ENCODE assay signal across 1 cellular context in genomic region chrX:40100537-40101429, GRCh38.
TF ChIP-seq lines count a peak whose summit lies in the region.

No MANE protein-coding gene starts in this region.

TF ChIP-seq in HEK293, 187 proteins besides CTCF, POLR2A, EP300 and RAD21 (continued from another document and continues in another):
- TF ChIP-seq OVOL3 (tag by site-specific recombination; IDR thresholded peaks at IDR 0.05), result no peak
- no peak for TF ChIP-seq ZNF555 (tag by site-specific recombination; conservative IDR thresholded peaks at IDR 0.05)
- TF ChIP-seq KLF8 (tag by site-specific recombination; IDR thresholded peaks at IDR 0.05), result 0 out of 2 replicates have a peak, but pooled peaks have one; percentile 36
- peak; percentile 35 for TF ChIP-seq PRDM4 (tag by site-specific recombination; IDR thresholded peaks at IDR 0.05)
- TF ChIP-seq ZNF324 (tag by site-specific recombination; IDR thresholded peaks at IDR 0.05), result no peak
- TF ChIP-seq, protein P1, sequence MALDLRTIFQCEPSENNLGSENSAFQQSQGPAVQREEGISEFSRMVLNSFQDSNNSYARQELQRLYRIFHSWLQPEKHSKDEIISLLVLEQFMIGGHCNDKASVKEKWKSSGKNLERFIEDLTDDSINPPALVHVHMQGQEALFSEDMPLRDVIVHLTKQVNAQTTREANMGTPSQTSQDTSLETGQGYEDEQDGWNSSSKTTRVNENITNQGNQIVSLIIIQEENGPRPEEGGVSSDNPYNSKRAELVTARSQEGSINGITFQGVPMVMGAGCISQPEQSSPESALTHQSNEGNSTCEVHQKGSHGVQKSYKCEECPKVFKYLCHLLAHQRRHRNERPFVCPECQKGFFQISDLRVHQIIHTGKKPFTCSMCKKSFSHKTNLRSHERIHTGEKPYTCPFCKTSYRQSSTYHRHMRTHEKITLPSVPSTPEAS (tag by site-specific recombination; IDR thresholded peaks at IDR 0.05), result no peak
- TF ChIP-seq ZNF843 (tag by site-specific recombination; IDR thresholded peaks at IDR 0.05), result peak; percentile 41; the same call in 1 of the 2 replicates
- no peak for TF ChIP-seq ZNF610 (tag by site-specific recombination; IDR thresholded peaks at IDR 0.05; ENCODE audit: borderline replicate concordance)
- TF ChIP-seq ZNF132 (tag by site-specific recombination; IDR thresholded peaks at IDR 0.05; ENCODE audit: borderline replicate concordance), result no peak
- peak; percentile 70 for TF ChIP-seq ZNF335 (tag by site-specific recombination; conservative IDR thresholded peaks at IDR 0.05)
- no peak for TF ChIP-seq ZNF513 (tag by site-specific recombination; IDR thresholded peaks at IDR 0.05)
- TF ChIP-seq ZNF341 (tag by site-specific recombination; IDR thresholded peaks at IDR 0.05; ENCODE audit: low read depth), result peak; percentile 52
- TF ChIP-seq ZNF529 (tag by site-specific recombination; IDR thresholded peaks at IDR 0.05; ENCODE audit: insufficient replicate concordance), result no peak
- TF ChIP-seq ZNF362 (tag by site-specific recombination; IDR thresholded peaks at IDR 0.05), result peak; percentile 79
- TF ChIP-seq ZNF292 (tag by site-specific recombination; IDR thresholded peaks at IDR 0.05; ENCODE audit: borderline replicate concordance, low read depth), result no peak
- TF ChIP-seq TCF7L2 (IDR thresholded peaks at IDR 0.05; ENCODE audit: borderline replicate concordance, low read depth, low read length), result 0 out of 2 replicates have a peak, but pooled peaks have one; percentile 44
- TF ChIP-seq, protein P2, sequence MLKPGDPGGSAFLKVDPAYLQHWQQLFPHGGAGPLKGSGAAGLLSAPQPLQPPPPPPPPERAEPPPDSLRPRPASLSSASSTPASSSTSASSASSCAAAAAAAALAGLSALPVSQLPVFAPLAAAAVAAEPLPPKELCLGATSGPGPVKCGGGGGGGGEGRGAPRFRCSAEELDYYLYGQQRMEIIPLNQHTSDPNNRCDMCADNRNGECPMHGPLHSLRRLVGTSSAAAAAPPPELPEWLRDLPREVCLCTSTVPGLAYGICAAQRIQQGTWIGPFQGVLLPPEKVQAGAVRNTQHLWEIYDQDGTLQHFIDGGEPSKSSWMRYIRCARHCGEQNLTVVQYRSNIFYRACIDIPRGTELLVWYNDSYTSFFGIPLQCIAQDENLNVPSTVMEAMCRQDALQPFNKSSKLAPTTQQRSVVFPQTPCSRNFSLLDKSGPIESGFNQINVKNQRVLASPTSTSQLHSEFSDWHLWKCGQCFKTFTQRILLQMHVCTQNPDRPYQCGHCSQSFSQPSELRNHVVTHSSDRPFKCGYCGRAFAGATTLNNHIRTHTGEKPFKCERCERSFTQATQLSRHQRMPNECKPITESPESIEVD (tag by site-specific recombination; IDR thresholded peaks at IDR 0.05), result peak; percentile 84
- peak; percentile 67 for TF ChIP-seq ZBTB21 (tag by site-specific recombination; IDR thresholded peaks at IDR 0.05)
- TF ChIP-seq EGR2 (tag by site-specific recombination; IDR thresholded peaks at IDR 0.05; ENCODE audit: low read depth), result peak; percentile 77
- peak; percentile 60 for TF ChIP-seq ZXDB (tag by site-specific recombination; IDR thresholded peaks at IDR 0.05)
- TF ChIP-seq ZNF514 (tag by site-specific recombination; IDR thresholded peaks at IDR 0.05), result no peak
- TF ChIP-seq ZNF623 (tag by site-specific recombination; IDR thresholded peaks at IDR 0.05), result no peak
- no peak for TF ChIP-seq ZNF664 (tag by site-specific recombination; IDR thresholded peaks at IDR 0.05)
- TF ChIP-seq ZNF530 (tag by site-specific recombination; IDR thresholded peaks at IDR 0.05; ENCODE audit: low read depth), result no peak
- no peak for TF ChIP-seq ZNF488 (tag by site-specific recombination; IDR thresholded peaks at IDR 0.05)
- no peak for TF ChIP-seq ZNF18 (tag by site-specific recombination; IDR thresholded peaks at IDR 0.05)
- TF ChIP-seq ZBTB8A (tag by site-specific recombination; IDR thresholded peaks at IDR 0.05), result peak; percentile 73
- TF ChIP-seq, protein P3, sequence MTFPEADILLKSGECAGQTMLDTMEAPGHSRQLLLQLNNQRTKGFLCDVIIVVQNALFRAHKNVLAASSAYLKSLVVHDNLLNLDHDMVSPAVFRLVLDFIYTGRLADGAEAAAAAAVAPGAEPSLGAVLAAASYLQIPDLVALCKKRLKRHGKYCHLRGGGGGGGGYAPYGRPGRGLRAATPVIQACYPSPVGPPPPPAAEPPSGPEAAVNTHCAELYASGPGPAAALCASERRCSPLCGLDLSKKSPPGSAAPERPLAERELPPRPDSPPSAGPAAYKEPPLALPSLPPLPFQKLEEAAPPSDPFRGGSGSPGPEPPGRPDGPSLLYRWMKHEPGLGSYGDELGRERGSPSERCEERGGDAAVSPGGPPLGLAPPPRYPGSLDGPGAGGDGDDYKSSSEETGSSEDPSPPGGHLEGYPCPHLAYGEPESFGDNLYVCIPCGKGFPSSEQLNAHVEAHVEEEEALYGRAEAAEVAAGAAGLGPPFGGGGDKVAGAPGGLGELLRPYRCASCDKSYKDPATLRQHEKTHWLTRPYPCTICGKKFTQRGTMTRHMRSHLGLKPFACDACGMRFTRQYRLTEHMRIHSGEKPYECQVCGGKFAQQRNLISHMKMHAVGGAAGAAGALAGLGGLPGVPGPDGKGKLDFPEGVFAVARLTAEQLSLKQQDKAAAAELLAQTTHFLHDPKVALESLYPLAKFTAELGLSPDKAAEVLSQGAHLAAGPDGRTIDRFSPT (tag by site-specific recombination; IDR thresholded peaks at IDR 0.05), result peak; percentile 71
- TF ChIP-seq ZNF629 (tag by site-specific recombination; IDR thresholded peaks at IDR 0.05), result peak; percentile 89
- peak; percentile 58 for TF ChIP-seq GLIS2 (tag by site-specific recombination; IDR thresholded peaks at IDR 0.05)
- TF ChIP-seq PRDM10 (tag by site-specific recombination; IDR thresholded peaks at IDR 0.05), result peak; percentile 62
- no peak for TF ChIP-seq ZNF175 (tag by site-specific recombination; IDR thresholded peaks at IDR 0.05)
- TF ChIP-seq MYNN (tag by site-specific recombination; IDR thresholded peaks at IDR 0.05; ENCODE audit: borderline replicate concordance), result peak; percentile 60; the same call in 1 of the 2 replicates
- TF ChIP-seq ZSCAN5A (tag by site-specific recombination; IDR thresholded peaks at IDR 0.05), result no peak
- TF ChIP-seq, protein P4, sequence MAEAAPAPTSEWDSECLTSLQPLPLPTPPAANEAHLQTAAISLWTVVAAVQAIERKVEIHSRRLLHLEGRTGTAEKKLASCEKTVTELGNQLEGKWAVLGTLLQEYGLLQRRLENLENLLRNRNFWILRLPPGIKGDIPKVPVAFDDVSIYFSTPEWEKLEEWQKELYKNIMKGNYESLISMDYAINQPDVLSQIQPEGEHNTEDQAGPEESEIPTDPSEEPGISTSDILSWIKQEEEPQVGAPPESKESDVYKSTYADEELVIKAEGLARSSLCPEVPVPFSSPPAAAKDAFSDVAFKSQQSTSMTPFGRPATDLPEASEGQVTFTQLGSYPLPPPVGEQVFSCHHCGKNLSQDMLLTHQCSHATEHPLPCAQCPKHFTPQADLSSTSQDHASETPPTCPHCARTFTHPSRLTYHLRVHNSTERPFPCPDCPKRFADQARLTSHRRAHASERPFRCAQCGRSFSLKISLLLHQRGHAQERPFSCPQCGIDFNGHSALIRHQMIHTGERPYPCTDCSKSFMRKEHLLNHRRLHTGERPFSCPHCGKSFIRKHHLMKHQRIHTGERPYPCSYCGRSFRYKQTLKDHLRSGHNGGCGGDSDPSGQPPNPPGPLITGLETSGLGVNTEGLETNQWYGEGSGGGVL (tag by site-specific recombination; IDR thresholded peaks at IDR 0.05), result peak; percentile 66
